Comparison of ENCODE assay signal across 8 cellular contexts in the genomic region with DNA sequence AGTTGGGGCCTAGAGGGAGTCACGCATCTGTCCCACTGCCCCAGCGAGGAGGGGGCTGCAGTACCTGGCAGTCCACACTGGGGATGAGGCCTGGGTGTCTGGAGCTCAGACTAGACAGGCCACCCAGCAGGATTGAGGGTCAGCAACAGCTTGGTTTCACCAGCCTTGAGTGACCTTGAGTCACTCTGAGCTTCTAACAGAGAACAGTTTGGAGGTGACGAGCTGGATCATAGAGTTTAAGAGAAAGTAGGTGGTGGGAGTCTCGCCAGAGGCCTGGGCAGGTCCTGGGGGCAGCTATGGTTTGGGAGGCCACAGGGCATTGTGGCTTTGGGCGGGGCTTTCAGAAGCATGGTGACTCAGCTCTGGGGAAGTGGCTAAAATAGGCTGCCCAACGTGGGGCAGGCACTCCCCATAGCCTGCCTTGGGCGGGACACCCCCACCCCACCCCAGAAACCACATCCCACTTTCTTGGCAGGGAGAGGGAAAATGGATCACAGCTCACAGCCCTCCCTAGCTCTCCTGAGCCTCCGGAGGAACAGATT. TPM values are rescaled to one million over a fixed set of nuclear protein-coding genes. Genes with fewer than 3 reads are reported as not detected.
A peak's percentile ranks its signal among the peaks of the same experiment; 100 is the strongest.
DNase-seq lines count a peak whose midpoint lies in the region; ATAC-seq and TF ChIP-seq lines count a peak whose summit lies in the region.

No MANE protein-coding gene starts in this region.

- no peak overlapping the region for H3K4me3 ChIP-seq in HL-60 (replicated peaks; ENCODE audit: insufficient read depth, low read length)
- H3K4me3 ChIP-seq in adrenal gland = peak overlapping the region in 1 of 4 donors; percentile 11
- peak overlapping the region in 4 of 5 donors; percentile 35 to 54 (median 41) for H3K4me3 ChIP-seq in subcutaneous abdominal adipose tissue (ENCODE audit: low read depth in 1 of 5, low read length in 5 of 5)

- WGBS in adrenal gland, 4 donors = 32 to 63% (median 35%) methylated on average over 4 to 8 of the region's 8 CpGs

- peaks cover 65 to 91% of the 10 kb centered on the region in 2 donors for H3K4me1 ChIP-seq in adrenal gland (replicated peaks in 1 of 2)
- H3K4me1 ChIP-seq in subcutaneous abdominal adipose tissue (ENCODE audit: control insufficient read depth in 5 of 5, insufficient read depth in 5 of 5, low read length in 5 of 5) = peaks cover 19 to 90% (median 88%) of the 10 kb centered on the region in 5 donors

- DNase-seq in GM03348 (ENCODE audit: low spot score) = peak; percentile 95
- DNase-seq in HL-60 (ENCODE audit: low read depth in 1 of 2, low spot score in 1 of 2) = peak; percentile 69 to 84
- DNase-seq in adrenal gland = peak; percentile 66 to 86 (median 83)
- DNase-seq in iris pigment epithelial cell (ENCODE audit: low read depth) = peak; percentile 82
- DNase-seq in cerebellar nuclear complex (lab: John Stamatoyannopoulos, UW) = no peak
- DNase-seq in cerebellar cortex (ENCODE audit: low spot score) = no peak

- H3K36me3 ChIP-seq in adrenal gland (replicated peaks in 1 of 2) (peaks cover 0 to under 1% of the 10 kb centered on the region in 2 donors), subcutaneous abdominal adipose tissue (ENCODE audit: control insufficient read depth in 5 of 5, insufficient read depth in 5 of 5, low read length in 5 of 5) (peaks cover 0 to 13% (median 2%) of the 10 kb centered on the region in 5 donors)

- peak overlapping the region in 4 of 5 donors; percentile 31 to 71 (median 61) for H3K9ac ChIP-seq in subcutaneous abdominal adipose tissue (ENCODE audit: low read length in 5 of 5)

- H3K27me3 ChIP-seq in HL-60 (ENCODE audit: insufficient read depth, poor library complexity, severe bottlenecking) (no peaks in the 10 kb centered on the region), adrenal gland (no peaks in the 10 kb centered on the region), subcutaneous abdominal adipose tissue (ENCODE audit: control insufficient read depth in 5 of 5, insufficient read depth in 4 of 5, low read length in 5 of 5) (no peaks in the 10 kb centered on the region)

- no peaks in the 10 kb centered on the region for H3K9me3 ChIP-seq in adrenal gland (replicated peaks in 1 of 3)
- H3K9me3 ChIP-seq in subcutaneous abdominal adipose tissue (ENCODE audit: control insufficient read depth in 5 of 5, low read length in 5 of 5) = no peaks in the 10 kb centered on the region

- ATAC-seq in GM21526 (IDR thresholded peaks at IDR 0.05; ENCODE audit: low FRiP score, unreplicated experiment) = peak; percentile 81

- H3K27ac ChIP-seq in HL-60 (replicated peaks) (peak overlapping the region; percentile 63), adrenal gland (peak overlapping the region; percentile 88 to 96 (median 89)), subcutaneous abdominal adipose tissue (ENCODE audit: low read depth, low read length) (peak overlapping the region; percentile 99)

- TF ChIP-seq POLR2A in adrenal gland (IDR thresholded peaks at IDR 0.05) = no peak

- intact Hi-C loops in adrenal gland (cut with DNase I) = no loop called here

- TF ChIP-seq CTCF in HL-60 (IDR thresholded peaks at IDR 0.05; ENCODE audit: insufficient read depth, low read length) (no peak), adrenal gland (IDR thresholded peaks at IDR 0.05) (no peak)

RNA-seq across cellular contexts. Expression of a gene that starts 20.5 kb away (rescaled TPM):
- 100 to 1,000 TPM in 6 of 8 donors, 10 to 100 TPM in 2; 87.4 to 172 (median 118) TPM for total RNA-seq in adrenal gland
- polyA plus RNA-seq in adrenal gland = 10 to 100 TPM; 24.4 to 43.0 (median 37.6) TPM

RNA-seq across cellular contexts. Expression of a gene that starts 29.7 kb away (rescaled TPM):
- total RNA-seq in adrenal gland = not detected
- polyA plus RNA-seq in adrenal gland = not detected

Comparison
In these comparisons a context has a peak if more than half of its experiments do, and no peak if none do; other contexts are left out.
1. DNase-seq: peak in GM03348 (single experiment), HL-60 (2 of 2), adrenal gland (7 of 7) and iris pigment epithelial cell (single experiment); none in cerebellar nuclear complex (0 of 2) and cerebellar cortex (single experiment).
2. Peak in every context shown above with its lines, with median percentiles within 50 percentile points of each other: H3K27ac ChIP-seq.